Comparison of ENCODE assay signal across 14 cellular contexts in the genomic region with DNA sequence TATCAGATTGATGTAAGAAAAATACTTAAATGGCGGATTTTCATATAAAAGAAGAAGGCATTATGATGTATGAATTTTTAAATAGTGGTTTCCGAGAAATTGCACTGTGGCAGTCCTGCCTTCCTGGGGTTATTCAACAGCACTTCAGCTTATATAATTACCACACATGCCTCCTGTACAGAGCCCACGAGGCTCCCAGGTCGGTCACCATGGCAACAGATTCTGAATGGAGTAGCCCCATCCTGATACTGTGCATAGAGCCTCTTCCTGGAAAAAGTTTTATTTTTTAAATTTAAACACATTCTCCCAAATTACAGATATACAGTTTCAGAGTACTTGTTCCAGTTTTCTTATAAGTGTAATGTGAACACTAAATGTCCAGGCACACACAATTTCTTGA. TPM values are rescaled to one million over a fixed set of nuclear protein-coding genes. Genes with fewer than 3 reads are reported as not detected.
DNase-seq lines count a peak whose midpoint lies in the region; ATAC-seq and TF ChIP-seq lines count a peak whose summit lies in the region.
"Had no signal": no experiment of that assay in that cellular context is flagged by ENCODE, and none has a peak within 500 bp of the region (broad histone marks: within the 10 kb centered on the region; RNA-seq: fewer than 3 reads in every experiment).

No MANE protein-coding gene starts in this region.

- no TSS peak for BruUV-seq in OCI-LY7 (replicated peaks; lab: Mats Ljungman, UMichigan)

- no peak overlapping the region for H4K12ac ChIP-seq in trophoblast cell (ENCODE audit: low read depth, low read length)

- no peak overlapping the region for H3K9ac ChIP-seq in trophoblast cell (ENCODE audit: low read length)

- H2BK5ac ChIP-seq in trophoblast cell (ENCODE audit: low read depth, low read length, poor library complexity) = no peak overlapping the region

- H3K79me1 ChIP-seq in trophoblast cell (ENCODE audit: low read length) = no peaks in the 10 kb centered on the region

- H3K4me2 ChIP-seq in OCI-LY7 (ENCODE audit: low read length) = peak overlapping the region; percentile 33
- no peak overlapping the region for H3K4me2 ChIP-seq in trophoblast cell (ENCODE audit: low read length)

- no peak overlapping the region for H3K4ac ChIP-seq in trophoblast cell (ENCODE audit: low read depth, low read length)

- H3K36me3 ChIP-seq in OCI-LY7 (ENCODE audit: insufficient read depth, low read length) (no peaks in the 10 kb centered on the region), mesodermal cell (ENCODE audit: control insufficient read depth, insufficient read depth, low read length) (no peaks in the 10 kb centered on the region), trophoblast cell (ENCODE audit: control insufficient read depth in 1 of 2, insufficient read depth in 2 of 2, low read length in 2 of 2) (no peaks in the 10 kb centered on the region)

- H4K20me1 ChIP-seq in OCI-LY7 (ENCODE audit: insufficient read depth, low read length) = no peaks in the 10 kb centered on the region

- H3K4me3 Mint-ChIP-seq in activated T-helper 2 cell treated with anti-CD3 and anti-CD28 coated beads, Interferon-gamma antibody, Interleukin-2, Interleukin-4, amounts not matched to agents 10 μg/mL and 5 μg/mL and 100 μg/mL, durations not matched to agents 14 hours and 24 hours and 36 hours (ENCODE audit: low read depth) = no peak overlapping the region
- H3K4me3 Mint-ChIP-seq in T-cell = no peak overlapping the region
- H3K4me3 Mint-ChIP-seq: activated CD8-positive, alpha-beta memory T cell treated with anti-CD3 and anti-CD28 coated beads, Interleukin-2, amount 10 ng/mL, durations not matched to agents 7 days and 5 days; CD4-positive, alpha-beta memory T cell had no signal

- no peak overlapping the region for H2BK120ac ChIP-seq in trophoblast cell (ENCODE audit: insufficient read depth, low read length, poor library complexity)

- H3K9me2 ChIP-seq in OCI-LY7 (ENCODE audit: insufficient read depth, low read length) = no peaks in the 10 kb centered on the region

- POLR2A ChIA-PET in OCI-LY7 (lab: Charles Lee) (no interaction called here), T-cell (lab: Charles Lee) (no interaction called here)

- H3K4me1 ChIP-seq in OCI-LY7 (ENCODE audit: insufficient read depth, low read length, poor library complexity, severe bottlenecking) (peaks cover 23% of the 10 kb centered on the region), mesodermal cell (ENCODE audit: control insufficient read depth, insufficient read depth, low read length, poor library complexity, severe bottlenecking) (peaks cover 11% of the 10 kb centered on the region), trophoblast cell (ENCODE audit: control insufficient read depth in 1 of 2, insufficient read depth in 2 of 2, low read length in 2 of 2) (peaks cover 0 to 2% of the 10 kb centered on the region in 2 experiments)

- H3K9me3 ChIP-seq in OCI-LY7 (ENCODE audit: low read length) (no peaks in the 10 kb centered on the region), mesodermal cell (ENCODE audit: control insufficient read depth, low read length) (no peaks in the 10 kb centered on the region), trophoblast cell (ENCODE audit: insufficient read depth, low read depth, low read length) (no peaks in the 10 kb centered on the region)

- no peak overlapping the region for H3K23ac ChIP-seq in trophoblast cell (ENCODE audit: low read length)

- 60 to 73% methylated on average over 2 to 4 of the region's 4 CpGs for WGBS in mesodermal cell (ENCODE audit: insufficient coverage in 2 of 2), 2 experiments
- no CpG with 5 or more reads among the region's 4 CpGs for WGBS in trophoblast cell (ENCODE audit: extremely low coverage, insufficient coverage, insufficient read length)

- no peak overlapping the region for H2BK12ac ChIP-seq in trophoblast cell (ENCODE audit: low read length)

- H3K36me3 Mint-ChIP-seq in activated T-helper 2 cell treated with anti-CD3 and anti-CD28 coated beads, Interferon-gamma antibody, Interleukin-2, Interleukin-4, amounts not matched to agents 10 μg/mL and 5 μg/mL and 100 μg/mL, durations not matched to agents 14 hours and 24 hours and 36 hours (ENCODE audit: low read depth) = no peaks in the 10 kb centered on the region
- H3K36me3 Mint-ChIP-seq in T-cell = no peaks in the 10 kb centered on the region
- H3K36me3 Mint-ChIP-seq: activated CD8-positive, alpha-beta memory T cell treated with anti-CD3 and anti-CD28 coated beads, Interleukin-2, amount 10 ng/mL, durations not matched to agents 7 days and 5 days; CD4-positive, alpha-beta memory T cell had no signal

- H4K91ac ChIP-seq in trophoblast cell (ENCODE audit: low read depth, low read length) = no peak overlapping the region

- H3K4me3 ChIP-seq in OCI-LY7 (ENCODE audit: low read depth, low read length, poor library complexity, severe bottlenecking) (no peak overlapping the region), mesodermal cell (ENCODE audit: extremely low read depth, insufficient read depth, low read length, poor library complexity, severe bottlenecking) (no peak overlapping the region), trophoblast cell (ENCODE audit: low read depth, low read length) (no peak overlapping the region)

- H3K27ac Mint-ChIP-seq in activated T-helper 2 cell treated with anti-CD3 and anti-CD28 coated beads, Interferon-gamma antibody, Interleukin-2, Interleukin-4, amounts not matched to agents 10 μg/mL and 5 μg/mL and 100 μg/mL, durations not matched to agents 14 hours and 24 hours and 36 hours = no peak overlapping the region
- H3K27ac Mint-ChIP-seq in T-cell = no peak overlapping the region
- H3K27ac Mint-ChIP-seq: activated CD8-positive, alpha-beta memory T cell treated with anti-CD3 and anti-CD28 coated beads, Interleukin-2, amount 10 ng/mL, durations not matched to agents 7 days and 5 days had no signal

- ATAC-seq in HG03159 (IDR thresholded peaks at IDR 0.05; ENCODE audit: unreplicated experiment) = no peak
- no peak for ATAC-seq in T-cell (replicated peaks in 1 of 4)
- ATAC-seq: activated CD8-positive, alpha-beta memory T cell treated with anti-CD3 and anti-CD28 coated beads, Interleukin-2, amount 10 ng/mL, durations not matched to agents 7 days and 5 days had no signal

- no peak overlapping the region for H4K8ac ChIP-seq in trophoblast cell (ENCODE audit: low read depth, low read length)

- intact Hi-C loops in OCI-LY7 (cut with micrococcal nuclease; ENCODE audit: unreplicated experiment) = no loop called here
- intact Hi-C loops in activated T-helper 2 cell treated with anti-CD3 and anti-CD28 coated beads, Interferon-gamma antibody, Interleukin-2, Interleukin-4, amounts not matched to agents 10 μg/mL and 5 μg/mL and 100 μg/mL, durations not matched to agents 14 hours and 24 hours and 36 hours (cut with micrococcal nuclease) = no loop called here

- H3K27me3 Mint-ChIP-seq in activated T-helper 2 cell treated with anti-CD3 and anti-CD28 coated beads, Interferon-gamma antibody, Interleukin-2, Interleukin-4, amounts not matched to agents 10 μg/mL and 5 μg/mL and 100 μg/mL, durations not matched to agents 14 hours and 24 hours and 36 hours (ENCODE audit: low read depth) = no peaks in the 10 kb centered on the region
- H3K27me3 Mint-ChIP-seq in T-cell = no peaks in the 10 kb centered on the region
- H3K27me3 Mint-ChIP-seq: CD4-positive, alpha-beta memory T cell had no signal

- peaks cover 13% of the 10 kb centered on the region for H3K4me1 Mint-ChIP-seq in activated T-helper 2 cell treated with anti-CD3 and anti-CD28 coated beads, Interferon-gamma antibody, Interleukin-2, Interleukin-4, amounts not matched to agents 10 μg/mL and 5 μg/mL and 100 μg/mL, durations not matched to agents 14 hours and 24 hours and 36 hours (ENCODE audit: low read depth)
- H3K4me1 Mint-ChIP-seq in T-cell = peaks cover 10 to 14% (median 13%) of the 10 kb centered on the region in 3 donors

- no peak for TF ChIP-seq CTCF in OCI-LY7 (conservative IDR thresholded peaks at IDR 0.05; ENCODE audit: low read length)

- no peak overlapping the region for H2AK5ac ChIP-seq in trophoblast cell (ENCODE audit: low read length)

- H2AFZ ChIP-seq in OCI-LY7 (ENCODE audit: low read length) = peak overlapping the region; percentile 83
- no peak overlapping the region for H2AFZ ChIP-seq in trophoblast cell (ENCODE audit: insufficient read depth, low read length, poor library complexity)

- no peak overlapping the region for H3K18ac ChIP-seq in trophoblast cell (ENCODE audit: low read length)

- no peaks in the 10 kb centered on the region for H3K27me3 ChIP-seq in trophoblast cell (ENCODE audit: insufficient read depth, low read length)

- CTCF ChIA-PET in OCI-LY7 (lab: Charles Lee; ENCODE audit: unreplicated experiment) = no interaction called here
- CTCF ChIA-PET in T-cell (lab: Charles Lee) = no interaction called here

- H3K9me3 Mint-ChIP-seq in activated T-helper 2 cell treated with anti-CD3 and anti-CD28 coated beads, Interferon-gamma antibody, Interleukin-2, Interleukin-4, amounts not matched to agents 10 μg/mL and 5 μg/mL and 100 μg/mL, durations not matched to agents 14 hours and 24 hours and 36 hours = no peaks in the 10 kb centered on the region
- H3K9me3 Mint-ChIP-seq in T-cell = no peaks in the 10 kb centered on the region
- H3K9me3 Mint-ChIP-seq: CD4-positive, alpha-beta memory T cell had no signal

- H3K27ac ChIP-seq in OCI-LY7 (ENCODE audit: low read depth, low read length, poor library complexity, severe bottlenecking) (no peak overlapping the region), mesodermal cell (ENCODE audit: low read depth, low read length, severe bottlenecking) (peak overlapping the region; percentile 73), trophoblast cell (ENCODE audit: low read depth, low read length) (no peak overlapping the region)

- H3K14ac ChIP-seq in trophoblast cell (ENCODE audit: low read length) = no peak overlapping the region

- DNase-seq in Daoy (ENCODE audit: low read depth) (peak; percentile 11), NCI-H187 (lab: John Stamatoyannopoulos, UW) (peak; percentile 21 to 42), OCI-LY7 (ENCODE audit: low spot score) (peak; percentile 8), T-cell (no peak), trophoblast cell (no peak)
- DNase-seq in activated T-helper 2 cell treated with anti-CD3 and anti-CD28 coated beads, Interferon-gamma antibody, Interleukin-2, Interleukin-4, amounts not matched to agents 10 μg/mL and 5 μg/mL and 100 μg/mL, durations not matched to agents 14 hours and 24 hours and 36 hours (ENCODE audit: low spot score) = no peak
- DNase-seq: activated CD8-positive, alpha-beta memory T cell treated with anti-CD3 and anti-CD28 coated beads, Interleukin-2, amount 10 ng/mL, durations not matched to agents 7 days and 5 days; CD4-positive, alpha-beta memory T cell; dorsolateral prefrontal cortex; foreskin melanocyte; occipital lobe had no signal

- H3K79me2 ChIP-seq in OCI-LY7 (ENCODE audit: insufficient read depth, low read depth, low read length) = no peaks in the 10 kb centered on the region
- H3K79me2 ChIP-seq in trophoblast cell (ENCODE audit: control insufficient read depth, insufficient read depth, low read length, poor library complexity) = no peaks in the 10 kb centered on the region

RNA-seq across cellular contexts. Expression of a gene that starts 15.9 kb away (rescaled TPM):
- total RNA-seq in Daoy (2014; rRNA removed; shearing (Covaris generic)) = 0.06 TPM in 1 of 2 replicates, not detected in the other
- total RNA-seq in OCI-LY7 (2014; rRNA removed; shearing (Covaris generic)) = not detected in 2 replicates
- total RNA-seq in OCI-LY7 (2022) (not detected in 2 replicates), T-cell (under 1 TPM in 1 of 5 donors, not detected in 4; 0.09 TPM)
- 0.07 TPM for polyA plus RNA-seq in mesodermal cell (2013, experiment 1 of 2)
- 0.20 TPM for polyA plus RNA-seq in mesodermal cell (2013, experiment 2 of 2)
- not detected in 2 replicates for total RNA-seq in activated T-helper 2 cell treated with anti-CD3 and anti-CD28 coated beads, Interferon-gamma antibody, Interleukin-2, Interleukin-4, amounts not matched to agents 10 μg/mL and 5 μg/mL and 100 μg/mL, durations not matched to agents 14 hours and 24 hours and 36 hours
- not detected in 2 replicates for polyA plus RNA-seq in trophoblast cell (2013)
- total RNA-seq: activated CD8-positive, alpha-beta memory T cell treated with anti-CD3 and anti-CD28 coated beads, Interleukin-2, amount 10 ng/mL, durations not matched to agents 7 days and 5 days; CD4-positive, alpha-beta memory T cell; kidney epithelial cell had no signal
- polyA plus RNA-seq: CD4-positive, alpha-beta memory T cell had no signal

RNA-seq across cellular contexts. Expression of a gene that starts 35.0 kb away (rescaled TPM):
- total RNA-seq in Daoy (2014; rRNA removed; shearing (Covaris generic)) = 44.2 and 52.6 TPM in 2 replicates
- not detected in 2 replicates for total RNA-seq in OCI-LY7 (2014; rRNA removed; shearing (Covaris generic))
- not detected in 2 replicates for total RNA-seq in OCI-LY7 (2022)
- 97.3 TPM for polyA plus RNA-seq in mesodermal cell (2013, experiment 1 of 2)
- 103 TPM for polyA plus RNA-seq in mesodermal cell (2013, experiment 2 of 2)
- 16.5 and 17.5 TPM in 2 replicates for total RNA-seq in activated T-helper 2 cell treated with anti-CD3 and anti-CD28 coated beads, Interferon-gamma antibody, Interleukin-2, Interleukin-4, amounts not matched to agents 10 μg/mL and 5 μg/mL and 100 μg/mL, durations not matched to agents 14 hours and 24 hours and 36 hours
- 10 to 100 TPM in 1 of 5 donors, 1 to 10 TPM in 4; 4.3 to 11.4 (median 7.0) TPM for total RNA-seq in T-cell
- 74.0 and 77.4 TPM in 2 replicates for polyA plus RNA-seq in trophoblast cell (2013)

Comparison
In these comparisons a context has a peak if more than half of its experiments do, and no peak if none do; other contexts are left out.
1. DNase-seq: peak in Daoy (single experiment), NCI-H187 (2 of 2) and OCI-LY7 (single experiment); none in activated T-helper 2 cell treated with anti-CD3 and anti-CD28 coated beads, Interferon-gamma antibody, Interleukin-2, Interleukin-4, amounts not matched to agents 10 μg/mL and 5 μg/mL and 100 μg/mL, durations not matched to agents 14 hours and 24 hours and 36 hours (single experiment), T-cell (0 of 34) and trophoblast cell (0 of 2).
2. RNA of a gene that starts 35.0 kb away (total RNA-seq): 44.2 to 52.6 TPM in Daoy, 16.5 to 17.5 TPM in activated T-helper 2 cell treated with anti-CD3 and anti-CD28 coated beads, Interferon-gamma antibody, Interleukin-2, Interleukin-4, amounts not matched to agents 10 μg/mL and 5 μg/mL and 100 μg/mL, durations not matched to agents 14 hours and 24 hours and 36 hours and 4.3 to 11.4 TPM in T-cell; not detected in OCI-LY7; every median in the first group is over 4 times any median in the second.